Comparison of ENCODE assay signal across 2 cellular contexts in genomic region chr11:61700720-61701119, GRCh38.
TF ChIP-seq lines count a peak whose summit lies in the region.

No MANE protein-coding gene starts in this region.

TF ChIP-seq in A549, 52 proteins besides CTCF, POLR2A, EP300 and RAD21:
- TF ChIP-seq EHMT2 (IDR thresholded peaks at IDR 0.05; ENCODE audit: low read depth) (no peak), SREBF2 (IDR thresholded peaks at IDR 0.05) (no peak), GATA3 (IDR thresholded peaks at IDR 0.05; ENCODE audit: borderline replicate concordance) (no peak), USF2 (IDR thresholded peaks at IDR 0.05) (no peak), HES2 (IDR thresholded peaks at IDR 0.05) (no peak), HOXA7 (CRISPR knock-in tag; IDR thresholded peaks at IDR 0.05) (no peak), HDAC2 (IDR thresholded peaks at IDR 0.05) (no peak), MYC (IDR thresholded peaks at IDR 0.05; ENCODE audit: borderline replicate concordance, low read length) (no peak), ZC3H11A (IDR thresholded peaks at IDR 0.05) (no peak), CEBPB (IDR thresholded peaks at IDR 0.05) (no peak), HMGXB4 (CRISPR knock-in tag; IDR thresholded peaks at IDR 0.05; ENCODE audit: borderline replicate concordance) (no peak), SMC3 (IDR thresholded peaks at IDR 0.05) (no peak)

TF ChIP-seq in SK-N-SH, 30 proteins besides CTCF, POLR2A, EP300 and RAD21:
- no peak for TF ChIP-seq SIN3A (IDR thresholded peaks at IDR 0.05; ENCODE audit: borderline replicate concordance, low read depth, low read length)
- no peak for TF ChIP-seq FOXJ3 (CRISPR knock-in tag; IDR thresholded peaks at IDR 0.05)
- TF ChIP-seq PBX3 (IDR thresholded peaks at IDR 0.05): no peak
- TF ChIP-seq JUND (IDR thresholded peaks at IDR 0.05): no peak
- no peak for TF ChIP-seq IRF3 (IDR thresholded peaks at IDR 0.05; ENCODE audit: low read depth, low read length)
- no peak for TF ChIP-seq SMC3 (IDR thresholded peaks at IDR 0.05; ENCODE audit: low read depth, low read length)
- TF ChIP-seq EZH2phosphoT487 (IDR thresholded peaks at IDR 0.05; ENCODE audit: borderline replicate concordance, low read depth): no peak
- no peak for TF ChIP-seq FOXM1 (IDR thresholded peaks at IDR 0.05; ENCODE audit: low read depth)
- no peak for TF ChIP-seq TCF12 (IDR thresholded peaks at IDR 0.05)
- no peak for TF ChIP-seq POLR2AphosphoS5 (IDR thresholded peaks at IDR 0.05; ENCODE audit: low read depth, low read length)
